ENCODE assay signal across 28 cellular contexts in the genomic region with DNA sequence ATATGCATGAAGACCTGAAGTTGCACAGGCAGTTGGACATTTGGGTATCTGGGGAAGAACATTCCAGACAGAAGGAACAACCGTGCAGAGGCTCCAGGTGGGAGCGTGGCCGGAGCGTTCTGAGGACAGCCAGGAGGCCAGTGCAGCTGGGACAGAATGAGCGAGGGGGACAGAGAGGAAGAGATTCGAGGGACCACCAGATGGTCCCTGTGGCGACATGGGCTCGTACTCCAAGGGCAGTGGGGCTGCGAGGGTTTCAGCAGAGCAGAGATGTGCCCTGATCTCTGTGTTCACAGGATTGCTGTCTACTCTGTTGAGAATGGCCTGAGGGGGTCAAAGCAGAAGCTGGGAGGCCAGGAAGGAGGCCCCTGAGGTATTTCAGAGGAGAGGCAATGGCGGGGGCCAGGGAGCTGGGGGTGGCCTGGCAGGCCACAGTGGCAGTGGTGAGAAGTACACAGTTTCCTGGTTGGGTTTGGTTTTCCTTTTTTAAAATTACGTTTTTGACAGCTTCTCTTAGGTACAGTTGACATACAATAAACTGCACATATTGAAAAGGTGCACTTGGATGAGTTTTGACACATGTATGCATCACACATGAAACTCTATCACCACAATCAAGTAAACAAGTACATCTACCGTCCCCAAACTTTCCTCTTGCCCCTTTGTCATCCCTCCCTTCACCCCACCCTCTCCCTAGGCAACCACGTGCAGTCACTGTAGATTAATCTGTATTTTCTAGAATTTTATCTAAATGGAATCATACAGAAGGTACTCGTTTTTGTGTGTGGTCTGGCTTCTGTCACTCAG. TPM values are rescaled to one million over a fixed set of nuclear protein-coding genes. Genes with fewer than 3 reads are reported as not detected.
DNase-seq lines count a peak whose midpoint lies in the region; ATAC-seq, FAIRE-seq and TF ChIP-seq lines count a peak whose summit lies in the region.
"Had no signal": no experiment of that assay in that cellular context is flagged by ENCODE, and none has a peak within 500 bp of the region (broad histone marks: within the 10 kb centered on the region; RNA-seq: fewer than 3 reads in every experiment).

No MANE protein-coding gene starts in this region.

- POLR2A ChIA-PET in CD8-positive, alpha-beta memory T cell (lab: Charles Lee), result no interaction called here

- CTCF ChIA-PET in CD8-positive, alpha-beta memory T cell (lab: Charles Lee), result no interaction called here

- H3K9me3 Mint-ChIP-seq in CD8-positive, alpha-beta memory T cell, result no peaks in the 10 kb centered on the region
- no peaks in the 10 kb centered on the region for H3K9me3 Mint-ChIP-seq in neural crest cell
- no peaks in the 10 kb centered on the region for H3K9me3 Mint-ChIP-seq in stimulated activated memory B cell treated with anti-CD40 and anti-IgM and Interleukin-4, amounts not matched to agents 10 μg/mL and 1 μg/mL and 100 μg/mL, for 72 hours
- H3K9me3 Mint-ChIP-seq: activated CD4-positive, alpha-beta memory T cell treated with anti-CD3 and anti-CD28 coated beads, Interleukin-2, amount 10 ng/mL, durations not matched to agents 7 days and 5 days; activated T-cell treated with anti-CD3 and anti-CD28 coated beads, Interleukin-2, amount 50 U/mL, for 4 hours; stimulated activated naive B cell treated with anti-CD40 and anti-IgM and Interleukin-4, amounts not matched to agents 10 μg/mL and 1 μg/mL and 100 μg/mL, for 72 hours had no signal

- peak overlapping the region in 6 of 7 donors; percentile 24 to 76 (median 66) for H3K4me3 Mint-ChIP-seq in CD8-positive, alpha-beta memory T cell
- H3K4me3 Mint-ChIP-seq in neural crest cell, result peak overlapping the region; percentile 36
- H3K4me3 Mint-ChIP-seq in stimulated activated memory B cell treated with anti-CD40 and anti-IgM and Interleukin-4, amounts not matched to agents 10 μg/mL and 1 μg/mL and 100 μg/mL, for 72 hours, result no peak overlapping the region
- H3K4me3 Mint-ChIP-seq: activated CD4-positive, alpha-beta memory T cell treated with anti-CD3 and anti-CD28 coated beads, Interleukin-2, amount 10 ng/mL, durations not matched to agents 7 days and 5 days; activated T-cell treated with anti-CD3 and anti-CD28 coated beads, Interleukin-2, amount 50 U/mL, for 4 hours; stimulated activated naive B cell treated with anti-CD40 and anti-IgM and Interleukin-4, amounts not matched to agents 10 μg/mL and 1 μg/mL and 100 μg/mL, for 72 hours had no signal

- H3K4me1 ChIP-seq in BLaER1 treated with 17β-estradiol and CSF1 and Interleukin-3, amounts not matched to agents 10 nM and 100 nM, result peaks cover 10 to 17% (median 14%) of the 10 kb centered on the region in 10 experiments; a peak in 17 of 20 replicates
- peaks cover 14% of the 10 kb centered on the region for H3K4me1 ChIP-seq in CD8-positive, alpha-beta memory T cell (ENCODE audit: insufficient read depth, low read length)
- H3K4me1 ChIP-seq: parathyroid adenoma, spleen had no signal

- FAIRE-seq in GM19239 (lab: Jason Lieb, UNC), result no peak

- H3K9ac ChIP-seq in BLaER1 treated with 17β-estradiol and CSF1 and Interleukin-3, amounts not matched to agents 10 nM and 100 nM, result no peak overlapping the region
- H3K9ac ChIP-seq: parathyroid adenoma had no signal

- H3K27ac Mint-ChIP-seq in CD8-positive, alpha-beta memory T cell, result peak overlapping the region; percentile 24 to 96 (median 82)
- no peak overlapping the region for H3K27ac Mint-ChIP-seq in neural crest cell (ENCODE audit: unreplicated experiment)
- H3K27ac Mint-ChIP-seq in stimulated activated memory B cell treated with anti-CD40 and anti-IgM and Interleukin-4, amounts not matched to agents 10 μg/mL and 1 μg/mL and 100 μg/mL, for 72 hours, result no peak overlapping the region
- H3K27ac Mint-ChIP-seq: activated CD4-positive, alpha-beta memory T cell treated with anti-CD3 and anti-CD28 coated beads, Interleukin-2, amount 10 ng/mL, durations not matched to agents 7 days and 5 days; stimulated activated naive B cell treated with anti-CD40 and anti-IgM and Interleukin-4, amounts not matched to agents 10 μg/mL and 1 μg/mL and 100 μg/mL, for 72 hours had no signal

- no peaks in the 10 kb centered on the region for H3K36me3 Mint-ChIP-seq in CD8-positive, alpha-beta memory T cell
- H3K36me3 Mint-ChIP-seq in neural crest cell (ENCODE audit: low read depth), result peaks cover 3% of the 10 kb centered on the region
- H3K36me3 Mint-ChIP-seq in stimulated activated memory B cell treated with anti-CD40 and anti-IgM and Interleukin-4, amounts not matched to agents 10 μg/mL and 1 μg/mL and 100 μg/mL, for 72 hours, result no peaks in the 10 kb centered on the region

- ATAC-seq in stimulated activated memory B cell treated with anti-CD40 and anti-IgM and Interleukin-4, amounts not matched to agents 10 μg/mL and 1 μg/mL and 100 μg/mL, for 72 hours, result no peak
- no peak for ATAC-seq in activated CD4-positive, CD25-positive, alpha-beta regulatory T cell treated with anti-CD3 and anti-CD28 coated beads, Interleukin-2, amount 50 U/mL, for 24 hours
- ATAC-seq: heart left ventricle; right cardiac atrium; stimulated activated naive B cell treated with anti-CD40 and anti-IgM and Interleukin-4, amounts not matched to agents 10 μg/mL and 1 μg/mL and 100 μg/mL, for 72 hours had no signal

- no peak for TF ChIP-seq CTCF in dorsolateral prefrontal cortex (IDR thresholded peaks at IDR 0.05 in 54 of 56, conservative IDR thresholded peaks at IDR 0.05 in 2 of 56; ENCODE audit: low read depth in 1 of 56, partially characterized antibody in 56 of 56)
- TF ChIP-seq CTCF in neural crest cell (conservative IDR thresholded peaks at IDR 0.05), result no peak

- H3K27me3 Mint-ChIP-seq in CD8-positive, alpha-beta memory T cell, result no peaks in the 10 kb centered on the region
- H3K27me3 Mint-ChIP-seq in neural crest cell (ENCODE audit: low read depth), result no peaks in the 10 kb centered on the region
- no peaks in the 10 kb centered on the region for H3K27me3 Mint-ChIP-seq in stimulated activated memory B cell treated with anti-CD40 and anti-IgM and Interleukin-4, amounts not matched to agents 10 μg/mL and 1 μg/mL and 100 μg/mL, for 72 hours
- H3K27me3 Mint-ChIP-seq: activated CD4-positive, alpha-beta memory T cell treated with anti-CD3 and anti-CD28 coated beads, Interleukin-2, amount 10 ng/mL, durations not matched to agents 7 days and 5 days; stimulated activated naive B cell treated with anti-CD40 and anti-IgM and Interleukin-4, amounts not matched to agents 10 μg/mL and 1 μg/mL and 100 μg/mL, for 72 hours had no signal

- no peaks in the 10 kb centered on the region for H3K27me3 ChIP-seq in BLaER1 treated with 17β-estradiol and CSF1 and Interleukin-3, amounts not matched to agents 10 nM and 100 nM
- no peaks in the 10 kb centered on the region for H3K27me3 ChIP-seq in CD8-positive, alpha-beta memory T cell (ENCODE audit: insufficient read depth, low read length, poor library complexity, severe bottlenecking)
- no peaks in the 10 kb centered on the region for H3K27me3 ChIP-seq in dorsolateral prefrontal cortex
- H3K27me3 ChIP-seq: heart left ventricle, spleen had no signal

- H3K4me1 Mint-ChIP-seq in CD8-positive, alpha-beta memory T cell, result peaks cover 25 to 29% (median 26%) of the 10 kb centered on the region in 3 donors
- H3K4me1 Mint-ChIP-seq in neural crest cell, result peaks cover 34% of the 10 kb centered on the region
- peaks cover 6% of the 10 kb centered on the region for H3K4me1 Mint-ChIP-seq in stimulated activated memory B cell treated with anti-CD40 and anti-IgM and Interleukin-4, amounts not matched to agents 10 μg/mL and 1 μg/mL and 100 μg/mL, for 72 hours

- no peak for DNase-seq in CD8-positive, alpha-beta memory T cell
- no peak for DNase-seq in dorsolateral prefrontal cortex
- DNase-seq in neural crest cell (ENCODE audit: low read depth, low spot score), result no peak
- no peak for DNase-seq in GM19239 (ENCODE audit: insufficient read length, low spot score)
- DNase-seq: activated CD4-positive, alpha-beta memory T cell treated with anti-CD3 and anti-CD28 coated beads, Interleukin-2, amount 10 ng/mL, durations not matched to agents 7 days and 5 days; activated CD4-positive, CD25-positive, alpha-beta regulatory T cell; activated T-cell treated with anti-CD3 and anti-CD28 coated beads, Interleukin-2, amount 50 U/mL, for 4 hours; anterior cingulate cortex; cerebellar nuclear complex; DMS53; effector CD4-positive, alpha-beta T cell; heart left ventricle; KBM-7; NCI-H1417 treated with DMSO at 0.1 percent for 48 hours; NCI-H510A; SIG-M5; spleen; stimulated activated CD4-positive, alpha-beta T cell treated with anti-CD3 and anti-CD28 coated beads, Interleukin-2, amount 100 ng/mL, for 48 hours; stimulated activated naive B cell treated with anti-CD40 and anti-IgM and Interleukin-4, amounts not matched to agents 10 μg/mL and 1 μg/mL and 100 μg/mL, for 72 hours had no signal

- no peaks in the 10 kb centered on the region for H3K36me3 ChIP-seq in BLaER1 treated with 17β-estradiol and CSF1 and Interleukin-3, amounts not matched to agents 10 nM and 100 nM
- no peaks in the 10 kb centered on the region for H3K36me3 ChIP-seq in CD8-positive, alpha-beta memory T cell (ENCODE audit: insufficient read depth, low read length)
- H3K36me3 ChIP-seq: heart left ventricle, spleen had no signal

- H3K27ac ChIP-seq in BLaER1 treated with 17β-estradiol and CSF1 and Interleukin-3, amounts not matched to agents 10 nM and 100 nM, result no peak overlapping the region
- no peak overlapping the region for H3K27ac ChIP-seq in CD8-positive, alpha-beta memory T cell (ENCODE audit: low read depth, low read length)
- peak overlapping the region in 51 of 59 donors; percentile 10 to 100 (median 67) for H3K27ac ChIP-seq in dorsolateral prefrontal cortex
- H3K27ac ChIP-seq: heart left ventricle, parathyroid adenoma, spleen had no signal

- H3K4me3 ChIP-seq in BLaER1 treated with 17β-estradiol and CSF1 and Interleukin-3, amounts not matched to agents 10 nM and 100 nM, result no peak overlapping the region
- H3K4me3 ChIP-seq in CD8-positive, alpha-beta memory T cell (ENCODE audit: low read length), result no peak overlapping the region
- H3K4me3 ChIP-seq in dorsolateral prefrontal cortex, result no peak overlapping the region
- H3K4me3 ChIP-seq: heart left ventricle, spleen had no signal

- intact Hi-C loops in dorsolateral prefrontal cortex (cut with DNase I), result no loop called here

- no peaks in the 10 kb centered on the region for H4K20me1 ChIP-seq in BLaER1 treated with 17β-estradiol and CSF1 and Interleukin-3, amounts not matched to agents 10 nM and 100 nM

- H3K9me3 ChIP-seq in BLaER1 treated with 17β-estradiol and CSF1 and Interleukin-3, amounts not matched to agents 10 nM and 100 nM (replicated peaks in 1 of 11), result peaks cover 0 to 6% (median 2%) of the 10 kb centered on the region in 11 experiments; a peak in 9 of 22 replicates
- H3K9me3 ChIP-seq in CD8-positive, alpha-beta memory T cell (ENCODE audit: low read length), result no peaks in the 10 kb centered on the region

- peak overlapping the region in 9 of 11 experiments; percentile 11 to 56 (median 27); a peak in 13 of 22 replicates for H3K4me2 ChIP-seq in BLaER1 treated with 17β-estradiol and CSF1 and Interleukin-3, amounts not matched to agents 10 nM and 100 nM

RNA-seq across cellular contexts. Expression of a gene that starts 24.8 kb away (rescaled TPM):
- not detected for total RNA-seq in CD8-positive, alpha-beta memory T cell
- polyA plus RNA-seq in CD8-positive, alpha-beta memory T cell, result not detected
- total RNA-seq in dorsolateral prefrontal cortex (100 to 1,000 TPM in 35 of 120 experiments, 10 to 100 TPM in 85; 19.6 to 299 (median 76.3) TPM), neural crest cell (279 and 293 TPM in 2 replicates)
- total RNA-seq: activated CD4-positive, alpha-beta memory T cell treated with anti-CD3 and anti-CD28 coated beads, Interleukin-2, amount 10 ng/mL, durations not matched to agents 7 days and 5 days; activated T-cell treated with anti-CD3 and anti-CD28 coated beads, Interleukin-2, amount 50 U/mL, for 4 hours; epithelial cell of proximal tubule; fibroblast of villous mesenchyme; H4; HT1080 had no signal

RNA-seq across cellular contexts. Expression of a gene that starts 48.0 kb away (rescaled TPM):
- total RNA-seq in CD8-positive, alpha-beta memory T cell, result 10 to 100 TPM; 21.0 to 22.5 TPM
- 9.4 TPM for polyA plus RNA-seq in CD8-positive, alpha-beta memory T cell
- total RNA-seq in dorsolateral prefrontal cortex (100 to 1,000 TPM in 12 of 120 experiments, 10 to 100 TPM in 108; 45.5 to 186 (median 75.9) TPM), neural crest cell (20.1 and 24.0 TPM in 2 replicates)

RNA-seq across cellular contexts. Expression of a gene that starts 55.7 kb away (rescaled TPM):
- total RNA-seq in CD8-positive, alpha-beta memory T cell, result 100 to 1,000 TPM; 140 to 148 TPM
- 167 TPM for polyA plus RNA-seq in CD8-positive, alpha-beta memory T cell
- total RNA-seq in dorsolateral prefrontal cortex (100 to 1,000 TPM in 66 of 120 experiments, 10 to 100 TPM in 54; 64.4 to 251 (median 103) TPM), neural crest cell (137 and 143 TPM in 2 replicates)

RNA-seq across cellular contexts. Expression of a gene that starts 55.8 kb away (rescaled TPM):
- total RNA-seq in CD8-positive, alpha-beta memory T cell, result under 1 TPM; 0.29 to 0.37 TPM
- polyA plus RNA-seq in CD8-positive, alpha-beta memory T cell, result not detected
- 1 to 10 TPM in 69 of 120 experiments, under 1 TPM in 46, not detected in 5; 0.25 to 2.9 (median 1.1) TPM for total RNA-seq in dorsolateral prefrontal cortex
- total RNA-seq in neural crest cell, result 0.79 and 1.5 TPM in 2 replicates
- total RNA-seq: activated CD4-positive, alpha-beta memory T cell treated with anti-CD3 and anti-CD28 coated beads, Interleukin-2, amount 10 ng/mL, durations not matched to agents 7 days and 5 days; epithelial cell of proximal tubule; fibroblast of villous mesenchyme; spleen had no signal

Comparison
In these comparisons a context has a peak if more than half of its experiments do, and no peak if none do; other contexts are left out.
1. H3K27ac ChIP-seq: peak in dorsolateral prefrontal cortex (51 of 59); none in BLaER1 treated with 17β-estradiol and CSF1 and Interleukin-3, amounts not matched to agents 10 nM and 100 nM (0 of 11) and CD8-positive, alpha-beta memory T cell (single experiment).
2. H3K27ac Mint-ChIP-seq: peak in CD8-positive, alpha-beta memory T cell (8 of 8); none in neural crest cell (single experiment) and stimulated activated memory B cell treated with anti-CD40 and anti-IgM and Interleukin-4, amounts not matched to agents 10 μg/mL and 1 μg/mL and 100 μg/mL, for 72 hours (single experiment).
3. RNA of a gene that starts 24.8 kb away (total RNA-seq): 279 to 293 TPM in neural crest cell and 19.6 to 299 TPM in dorsolateral prefrontal cortex; not detected in CD8-positive, alpha-beta memory T cell; every median in the first group is over 10 times any median in the second.